12 cellular contexts compared by ENCODE assay signal in genomic region chr9:93288891-93289883, GRCh38.
A peak's percentile ranks its signal among the peaks of the same experiment; 100 is the strongest.
DNase-seq lines count a peak whose midpoint lies in the region; ATAC-seq and TF ChIP-seq lines count a peak whose summit lies in the region.
"Had no signal": no experiment of that assay in that cellular context is flagged by ENCODE, and none has a peak within 500 bp of the region (broad histone marks: within the 10 kb centered on the region; RNA-seq: fewer than 3 reads in every experiment).

No MANE protein-coding gene starts in this region.

- TF ChIP-seq CTCF in RWPE2 (IDR thresholded peaks at IDR 0.05; ENCODE audit: poor library complexity, severe bottlenecking) (no peak), spleen (IDR thresholded peaks at IDR 0.05 in 8 of 11, conservative IDR thresholded peaks at IDR 0.05 in 3 of 11) (no peak), GM10266 (IDR thresholded peaks at IDR 0.05; ENCODE audit: control insufficient read depth, insufficient read depth, low read depth, missing control alignments) (no peak)

- H3K4me1 ChIP-seq in RWPE2 (ENCODE audit: insufficient read depth, poor library complexity, severe bottlenecking) (peaks cover 6% of the 10 kb centered on the region), spleen (peaks cover 0 to 5% (median 0%) of the 10 kb centered on the region in 6 donors)
- H3K4me1 ChIP-seq: SJCRH30 had no signal

- H3K36me3 ChIP-seq in RWPE2 (ENCODE audit: low read depth) (no peaks in the 10 kb centered on the region), spleen (no peaks in the 10 kb centered on the region)
- H3K36me3 ChIP-seq: SJCRH30 had no signal

- intact Hi-C loops in left ventricle myocardium superior (cut with micrococcal nuclease) (no loop called here), spleen (cut with DNase I; ENCODE audit: low total_unique reads) (no loop called here)

- DNase-seq in HCEC 1CT (peak; percentile 80), RWPE2 (ENCODE audit: low spot score) (no peak), left ventricle myocardium superior (peak; percentile 28), spleen (peak; percentile 72), GM10266 (ENCODE audit: extremely low spot score) (no peak), NCI-H1930 (lab: John Stamatoyannopoulos, UW) (no peak)
- DNase-seq in activated T-cell treated with anti-CD3 and anti-CD28 coated beads, Interleukin-2, amount 50 U/mL, for 48 hours, result no peak
- DNase-seq: DND-41, left cardiac atrium had no signal

- no peak for TF ChIP-seq POLR2A in spleen (IDR thresholded peaks at IDR 0.05)

- H3K4me3 ChIP-seq in RWPE2 (ENCODE audit: severe bottlenecking), result no peak overlapping the region
- H3K4me3 ChIP-seq in spleen, result no peak overlapping the region
- H3K4me3 ChIP-seq: SJCRH30 had no signal

- peak; percentile 88 for ATAC-seq in RWPE2 (ENCODE audit: low read depth)
- peak; percentile 6 for ATAC-seq in left ventricle myocardium superior
- ATAC-seq in GM18867 (IDR thresholded peaks at IDR 0.05; ENCODE audit: unreplicated experiment), result no peak

- no peaks in the 10 kb centered on the region for H3K9me3 ChIP-seq in RWPE2 (ENCODE audit: severe bottlenecking)
- H3K9me3 ChIP-seq in spleen, result no peaks in the 10 kb centered on the region
- H3K9me3 ChIP-seq: SJCRH30 had no signal

- H3K27ac ChIP-seq in RWPE2 (ENCODE audit: poor library complexity, severe bottlenecking) (no peak overlapping the region), spleen (no peak overlapping the region)
- H3K27ac ChIP-seq: HL-60, SJCRH30 had no signal

- H3K27me3 ChIP-seq in RWPE2 (ENCODE audit: insufficient read depth, poor library complexity, severe bottlenecking), result no peaks in the 10 kb centered on the region
- H3K27me3 ChIP-seq in spleen (replicated peaks in 1 of 7), result peaks cover 0 to 12% (median 0%) of the 10 kb centered on the region in 7 donors

- WGBS in spleen, 5 donors, result 84 to 90% (median 85%) methylated on average over 1 to 32 of the region's 32 CpGs

Comparison
In these comparisons a context has a peak if more than half of its experiments do, and no peak if none do; other contexts are left out.
1. DNase-seq: peak in HCEC 1CT (single experiment), left ventricle myocardium superior (single experiment) and spleen (single experiment); none in RWPE2 (single experiment), GM10266 (single experiment), activated T-cell treated with anti-CD3 and anti-CD28 coated beads, Interleukin-2, amount 50 U/mL, for 48 hours (0 of 2) and NCI-H1930 (0 of 2).